In genomic region chr4:15416357-15417327, GRCh38 we compare ENCODE assay signal across 28 cellular contexts. TPM values are rescaled to one million over a fixed set of nuclear protein-coding genes. Genes with fewer than 3 reads are reported as not detected.
A peak's percentile ranks its signal among the peaks of the same experiment; 100 is the strongest.
DNase-seq lines count a peak whose midpoint lies in the region; ATAC-seq, FAIRE-seq and TF ChIP-seq lines count a peak whose summit lies in the region.
"Had no signal": no experiment of that assay in that cellular context is flagged by ENCODE, and none has a peak within 500 bp of the region (broad histone marks: within the 10 kb centered on the region; RNA-seq: fewer than 3 reads in every experiment).

No MANE protein-coding gene starts in this region.

- DNase-seq in NCI-H748 (lab: John Stamatoyannopoulos, UW; ENCODE audit: unreplicated experiment) (peak; percentile 2), NCI-H748 treated with DMSO at 0.1 percent for 48 hours (lab: John Stamatoyannopoulos, UW) (no peak), SKM-1 (lab: John Stamatoyannopoulos, UW; ENCODE audit: unreplicated experiment) (peak; percentile 37), keratinocyte (ENCODE audit: low read depth, low spot score) (no peak), upper lobe of right lung (no peak)
- DNase-seq in activated CD4-positive, alpha-beta T cell treated with anti-CD3 and anti-CD28 coated beads for 36 hours: no peak
- DNase-seq: activated CD4-positive, alpha-beta T cell treated with anti-CD3 and anti-CD28 coated beads, Interleukin-2, amount 50 U/mL, for 48 hours; activated naive CD4-positive, alpha-beta T cell treated with Interleukin-2 at 50 U/mL for 16 hours; activated T-cell treated with anti-CD3 and anti-CD28 coated beads, Interleukin-2, amount 50 U/mL, for 1 hour; DMS 273 treated with DMSO at 0.1 percent for 48 hours; endodermal cell; hippocampal formation; kidney; MM.1S; NCI-H187 treated with DMSO at 0.1 percent for 48 hours; NCI-H446 treated with DMSO at 0.1 percent for 48 hours; NK-92 treated with Interleukin-12 subunit alpha and Interleukin-12 subunit beta, amount 100 ng/mL, for 24 hours; Right ventricle myocardium superior; stimulated activated CD4-positive, alpha-beta T cell treated with anti-CD3 and anti-CD28 coated beads, Interleukin-2, amount 100 ng/mL, for 24 hours; T-helper 1 cell; uterus had no signal

- H3K4me1 Mint-ChIP-seq in activated CD4-positive, alpha-beta T cell treated with anti-CD3 and anti-CD28 coated beads for 36 hours: peaks cover 30% of the 10 kb centered on the region

- no peak overlapping the region for H3K9ac ChIP-seq in keratinocyte (ENCODE audit: control insufficient read depth, extremely low read depth, insufficient read depth, low read length)

- H3K27me3 ChIP-seq in keratinocyte (ENCODE audit: control insufficient read depth, extremely low read depth, insufficient read depth, low read length) (no peaks in the 10 kb centered on the region), upper lobe of right lung (no peaks in the 10 kb centered on the region)
- H3K27me3 ChIP-seq: uterus had no signal

- no peaks in the 10 kb centered on the region for H3K9me1 ChIP-seq in keratinocyte (ENCODE audit: control insufficient read depth, extremely low read depth, insufficient read depth, low read length)

- H3K36me3 ChIP-seq in keratinocyte (ENCODE audit: control insufficient read depth in 2 of 2, extremely low read depth in 1 of 2, insufficient read depth in 2 of 2, low read length in 2 of 2) (no peaks in the 10 kb centered on the region), upper lobe of right lung (no peaks in the 10 kb centered on the region)
- H3K36me3 ChIP-seq: uterus had no signal

- POLR2A ChIA-PET in activated CD4-positive, alpha-beta T cell treated with anti-CD3 and anti-CD28 coated beads for 36 hours (lab: Charles Lee): interaction anchor here (0.6 kb wide), 1 partner anchor 264 kb away, joined by 6 read pairs; no protein-coding TSS in a partner anchor

- CTCF ChIA-PET in activated CD4-positive, alpha-beta T cell treated with anti-CD3 and anti-CD28 coated beads for 36 hours (lab: Charles Lee): interaction anchor here (1.2 to 1.7 kb wide), 3 partner anchors 20 to 235 kb away, joined by 4 to 5 read pairs (median 4); no protein-coding TSS in a partner anchor

- intact Hi-C loops in upper lobe of right lung (cut with DNase I): no loop called here
- intact Hi-C loops in activated CD4-positive, alpha-beta T cell treated with anti-CD3 and anti-CD28 coated beads for 36 hours (cut with DNase I, micrococcal nuclease): no loop called here

- no peaks in the 10 kb centered on the region for H3K79me2 ChIP-seq in keratinocyte (ENCODE audit: control insufficient read depth, insufficient read depth, low read length)

- no peaks in the 10 kb centered on the region for H3K27me3 Mint-ChIP-seq in activated CD4-positive, alpha-beta T cell treated with anti-CD3 and anti-CD28 coated beads for 36 hours

- H3K27ac ChIP-seq in keratinocyte (ENCODE audit: control insufficient read depth, insufficient read depth, low read length): no peak overlapping the region
- no peak overlapping the region for H3K27ac ChIP-seq in upper lobe of right lung
- H3K27ac ChIP-seq: C4-2B, VCaP had no signal

- peak; percentile 20 for FAIRE-seq in keratinocyte (lab: Jason Lieb, UNC)
- FAIRE-seq: GM12878, kidney had no signal

- H3K36me3 Mint-ChIP-seq in activated CD4-positive, alpha-beta T cell treated with anti-CD3 and anti-CD28 coated beads for 36 hours (ENCODE audit: low read depth): no peaks in the 10 kb centered on the region

- H3K4me1 ChIP-seq in keratinocyte (ENCODE audit: control insufficient read depth, extremely low read depth, insufficient read depth, low read length) (no peaks in the 10 kb centered on the region), upper lobe of right lung (peaks cover 13% of the 10 kb centered on the region)

- H3K9me3 Mint-ChIP-seq in activated CD4-positive, alpha-beta T cell treated with anti-CD3 and anti-CD28 coated beads for 36 hours (ENCODE audit: low read depth): no peaks in the 10 kb centered on the region
- H3K9me3 Mint-ChIP-seq: endodermal cell had no signal

- no peaks in the 10 kb centered on the region for H4K20me1 ChIP-seq in keratinocyte (ENCODE audit: control insufficient read depth, extremely low read depth, insufficient read depth, low read length)

- no peak overlapping the region for H3K27ac Mint-ChIP-seq in activated CD4-positive, alpha-beta T cell treated with anti-CD3 and anti-CD28 coated beads for 36 hours
- H3K27ac Mint-ChIP-seq: endodermal cell had no signal

- ATAC-seq in upper lobe of right lung (peak; percentile 32), GM19328 (IDR thresholded peaks at IDR 0.05; ENCODE audit: unreplicated experiment) (no peak), GM18907 (IDR thresholded peaks at IDR 0.05; ENCODE audit: unreplicated experiment) (no peak)
- no peak for ATAC-seq in activated CD4-positive, alpha-beta T cell treated with anti-CD3 and anti-CD28 coated beads for 36 hours
- ATAC-seq: GM12878 had no signal

- dilution Hi-C loops in keratinocyte (cut with MboI; ENCODE audit: extremely low pct_ligation_motif_present, low sequenced_read_pairs): no loop called here

- TF ChIP-seq CTCF in keratinocyte (optimal IDR thresholded peaks at IDR 0.05 in 1 of 3, IDR thresholded peaks at IDR 0.05 in 1 of 3, conservative IDR thresholded peaks at IDR 0.05 in 1 of 3; ENCODE audit: extremely low read depth in 1 of 3, insufficient read depth in 2 of 3, low read length in 3 of 3) (no peak), upper lobe of right lung (IDR thresholded peaks at IDR 0.05) (no peak)

- no peak overlapping the region for H2AFZ ChIP-seq in keratinocyte (ENCODE audit: control insufficient read depth, low read length)

- H3K4me3 Mint-ChIP-seq in activated CD4-positive, alpha-beta T cell treated with anti-CD3 and anti-CD28 coated beads for 36 hours: no peak overlapping the region
- H3K4me3 Mint-ChIP-seq: endodermal cell had no signal

- no peaks in the 10 kb centered on the region for H3K9me3 ChIP-seq in keratinocyte (ENCODE audit: control insufficient read depth, low read depth, low read length)
- H3K9me3 ChIP-seq in upper lobe of right lung: no peaks in the 10 kb centered on the region
- H3K9me3 ChIP-seq: uterus had no signal

- H3K4me2 ChIP-seq in keratinocyte (ENCODE audit: control insufficient read depth, extremely low read depth, insufficient read depth, low read depth, low read length): no peak overlapping the region

- H3K4me3 ChIP-seq in keratinocyte (ENCODE audit: control insufficient read depth in 2 of 3, extremely low read depth in 1 of 3, insufficient read depth in 2 of 3, low read depth in 1 of 3, low read length in 3 of 3) (no peak overlapping the region), upper lobe of right lung (no peak overlapping the region)
- H3K4me3 ChIP-seq: GM12878, uterus had no signal

RNA-seq across cellular contexts. Expression of gene C1QTNF7, which starts 11.2 kb away (rescaled TPM):
- polyA plus RNA-seq in keratinocyte: not detected in 3 replicates
- polyA plus RNA-seq in keratinocyte (2011; ENCODE audit: low read depth): not detected
- not detected in 2 replicates for polyA plus RNA-seq in keratinocyte (2011; cell fraction: cytosol; rRNA removed)
- not detected in 2 replicates for polyA plus RNA-seq in keratinocyte (2011; cell fraction: nucleus; rRNA removed)
- 0.11 TPM in 1 of 2 replicates, not detected in the other for polyA plus RNA-seq in keratinocyte (2012; ENCODE audit: low replicate concordance)
- not detected in 3 replicates for polyA minus RNA-seq in keratinocyte
- polyA minus RNA-seq in keratinocyte (2011; cell fraction: cytosol; rRNA and poly(A)+ RNA removed): not detected
- not detected in 2 replicates for polyA minus RNA-seq in keratinocyte (2011; cell fraction: nucleus; rRNA and poly(A)+ RNA removed)
- total RNA-seq in upper lobe of right lung: 15.1 TPM
- not detected for total RNA-seq in activated CD4-positive, alpha-beta T cell treated with anti-CD3 and anti-CD28 coated beads for 36 hours
- total RNA-seq: A172, endodermal cell, GM12878 had no signal
- polyA plus RNA-seq: GM12878, neural cell had no signal

RNA-seq across cellular contexts. Expression of gene CC2D2A, which starts 53.0 kb away (rescaled TPM):
- polyA plus RNA-seq in keratinocyte: 5.9 to 11.8 TPM (median 8.9 TPM) in 3 replicates
- 1.7 TPM for polyA plus RNA-seq in keratinocyte (2011; ENCODE audit: low read depth)
- 8.3 and 10.1 TPM in 2 replicates for polyA plus RNA-seq in keratinocyte (2011; cell fraction: cytosol; rRNA removed)
- polyA plus RNA-seq in keratinocyte (2011; cell fraction: nucleus; rRNA removed): 14.7 and 15.2 TPM in 2 replicates
- 1.2 and 6.1 TPM in 2 replicates for polyA plus RNA-seq in keratinocyte (2012; ENCODE audit: low replicate concordance)
- 4.1 to 10.6 TPM (median 4.9 TPM) in 3 replicates for polyA minus RNA-seq in keratinocyte
- 6.3 TPM for polyA minus RNA-seq in keratinocyte (2011; cell fraction: cytosol; rRNA and poly(A)+ RNA removed)
- polyA minus RNA-seq in keratinocyte (2011; cell fraction: nucleus; rRNA and poly(A)+ RNA removed): 4.4 and 8.9 TPM in 2 replicates
- 15.5 TPM for total RNA-seq in upper lobe of right lung
- total RNA-seq in activated CD4-positive, alpha-beta T cell treated with anti-CD3 and anti-CD28 coated beads for 36 hours: not detected

Comparison
In these comparisons a context has a peak if more than half of its experiments do, and no peak if none do; other contexts are left out.
1. DNase-seq: peak in NCI-H748 (single experiment) and SKM-1 (single experiment); none in NCI-H748 treated with DMSO at 0.1 percent for 48 hours (single experiment), keratinocyte (single experiment), upper lobe of right lung (single experiment) and activated CD4-positive, alpha-beta T cell treated with anti-CD3 and anti-CD28 coated beads for 36 hours (single experiment).
2. RNA of gene C1QTNF7, which starts 11.2 kb away (total RNA-seq): 15.1 TPM in upper lobe of right lung (single experiment); not detected in activated CD4-positive, alpha-beta T cell treated with anti-CD3 and anti-CD28 coated beads for 36 hours; every median in the first group is over 10 times any median in the second.
3. RNA of gene CC2D2A, which starts 53.0 kb away (total RNA-seq): 15.5 TPM in upper lobe of right lung (single experiment); not detected in activated CD4-positive, alpha-beta T cell treated with anti-CD3 and anti-CD28 coated beads for 36 hours; every median in the first group is over 10 times any median in the second.